Comparison of ENCODE assay signal across 10 cellular contexts in the genomic region with DNA sequence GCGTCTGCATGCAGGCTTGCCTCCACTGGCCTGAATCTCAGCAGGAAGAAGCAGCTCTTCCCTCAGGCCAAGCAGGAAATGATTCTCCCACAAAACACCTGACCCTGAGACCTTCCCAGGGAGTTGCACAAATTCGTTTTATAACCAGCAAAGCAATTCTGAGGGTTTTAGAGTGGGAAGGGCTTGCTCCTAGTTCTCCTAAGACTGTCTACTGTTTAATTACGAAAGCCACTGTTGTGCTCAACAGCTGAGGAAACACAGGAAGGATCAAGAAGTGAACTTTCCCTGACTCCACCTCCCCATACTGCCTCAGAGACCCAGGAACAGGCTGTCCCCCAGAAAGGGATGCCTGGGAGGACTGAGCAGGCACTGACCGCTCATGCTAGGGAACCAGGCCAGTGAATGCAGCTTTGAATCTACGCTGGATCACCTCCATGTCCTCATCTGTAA. TPM values are rescaled to one million over a fixed set of nuclear protein-coding genes. Genes with fewer than 3 reads are reported as not detected.
DNase-seq lines count a peak whose midpoint lies in the region; ATAC-seq, FAIRE-seq and TF ChIP-seq lines count a peak whose summit lies in the region.
"Had no signal": no experiment of that assay in that cellular context is flagged by ENCODE, and none has a peak within 500 bp of the region (broad histone marks: within the 10 kb centered on the region; RNA-seq: fewer than 3 reads in every experiment).

No MANE protein-coding gene starts in this region.

- H3K27me3 ChIP-seq in H9 (ENCODE audit: insufficient read depth, low read length) (no peaks in the 10 kb centered on the region), adrenal gland (no peaks in the 10 kb centered on the region), left ventricle myocardium inferior (ENCODE audit: low read depth) (no peaks in the 10 kb centered on the region), small intestine (ENCODE audit: control insufficient read depth in 2 of 2, insufficient read depth in 2 of 2, low read length in 2 of 2) (no peaks in the 10 kb centered on the region)

- H3K23ac ChIP-seq in H9 (ENCODE audit: insufficient read length, low read depth, low read length), result no peak overlapping the region

- no peak overlapping the region for H4K91ac ChIP-seq in H9 (ENCODE audit: insufficient read length, low read depth, low read length)

- H2AFZ ChIP-seq in H9 (ENCODE audit: low read length), result peak overlapping the region; percentile 75

- no peak overlapping the region for H4K8ac ChIP-seq in H9 (replicated peaks; ENCODE audit: insufficient read length, low read depth, low read length)

- H3K4me1 Mint-ChIP-seq in H9, result peaks cover 0 to 6% of the 10 kb centered on the region in 2 experiments; a peak in 3 of 4 replicates

- no peaks in the 10 kb centered on the region for H3K4me1 ChIP-seq in H9 (ENCODE audit: insufficient read depth, low read length)
- peaks cover 11 to 19% of the 10 kb centered on the region in 2 donors for H3K4me1 ChIP-seq in adrenal gland (replicated peaks in 1 of 2)
- H3K4me1 ChIP-seq in left ventricle myocardium inferior, result peaks cover 16% of the 10 kb centered on the region
- H3K4me1 ChIP-seq in small intestine (ENCODE audit: control insufficient read depth in 2 of 2, insufficient read depth in 1 of 2, low read depth in 1 of 2, low read length in 1 of 2), result peaks cover 0 to 2% of the 10 kb centered on the region in 2 donors

- no peak overlapping the region for H3K9ac ChIP-seq in H9 (ENCODE audit: extremely low read depth, insufficient read length, low read length)

- no peak overlapping the region for H3T11ph ChIP-seq in H9 (ENCODE audit: low read length)

- H2AK5ac ChIP-seq in H9 (ENCODE audit: insufficient read length, low read length), result no peak overlapping the region

- H3K79me2 ChIP-seq in H9 (ENCODE audit: insufficient read depth, low read length), result no peaks in the 10 kb centered on the region

- no peak overlapping the region for H3K27ac ChIP-seq in H9 (ENCODE audit: insufficient read length, low read depth, low read length)
- peak overlapping the region in 3 of 5 donors; percentile 38 to 79 (median 40) for H3K27ac ChIP-seq in adrenal gland
- H3K27ac ChIP-seq in left ventricle myocardium inferior (replicated peaks), result no peak overlapping the region
- H3K27ac ChIP-seq in small intestine (ENCODE audit: low read depth in 1 of 2, low read length in 1 of 2), result no peak overlapping the region

- H3K4ac ChIP-seq in H9 (ENCODE audit: low read depth, low read length), result no peak overlapping the region

- H3K14ac ChIP-seq in H9 (ENCODE audit: insufficient read depth, low read length), result no peak overlapping the region; the same call in 1 of the 2 replicates

- FAIRE-seq in small intestine (lab: Jason Lieb, UNC), result no peak
- FAIRE-seq: islet of Langerhans, urothelium cell line had no signal

- H3K27ac Mint-ChIP-seq in H9, result peak overlapping the region in 1 of 3 experiments; percentile 19; a peak in 2 of 7 replicates

- no peak for TF ChIP-seq CTCF in H9 (conservative IDR thresholded peaks at IDR 0.05)
- no peak for TF ChIP-seq CTCF in adrenal gland (IDR thresholded peaks at IDR 0.05)
- TF ChIP-seq CTCF in left ventricle myocardium inferior (IDR thresholded peaks at IDR 0.05; ENCODE audit: borderline replicate concordance), result no peak

- no peak overlapping the region for H4K5ac ChIP-seq in H9 (ENCODE audit: insufficient read length, low read depth, low read length)

- no CpG with 5 or more reads among the region's 5 CpGs for WGBS in H9 (ENCODE audit: extremely low coverage, insufficient read length, low lambda C conversion rate)
- 22 to 60% (median 50%) methylated on average over 3 to 5 of the region's 5 CpGs for WGBS in adrenal gland, 4 donors
- 53 to 59% (median 53%) methylated on average over 5 of the region's 5 CpGs for WGBS in small intestine, 3 donors

- no peaks in the 10 kb centered on the region for H3K23me2 ChIP-seq in H9 (ENCODE audit: insufficient read length, low read depth, low read length, poor library complexity, severe bottlenecking)

- H3K4me3 Mint-ChIP-seq in H9, result no peak overlapping the region

- no peak overlapping the region for H2BK5ac ChIP-seq in H9 (ENCODE audit: insufficient read length, low read length)

- no peak overlapping the region for H3K4me3 ChIP-seq in adrenal gland
- no peak overlapping the region for H3K4me3 ChIP-seq in left ventricle myocardium inferior
- no peak overlapping the region for H3K4me3 ChIP-seq in small intestine (ENCODE audit: low read depth in 1 of 2, low read length in 2 of 2)

- H2BK20ac ChIP-seq in H9 (ENCODE audit: low read depth, low read length, poor library complexity, severe bottlenecking), result no peak overlapping the region

- no peak overlapping the region for H2BK120ac ChIP-seq in H9 (ENCODE audit: low read depth, low read length, poor library complexity, severe bottlenecking)

- no peaks in the 10 kb centered on the region for H3K36me3 Mint-ChIP-seq in H9 (ENCODE audit: insufficient read depth in 1 of 3, low read depth in 3 of 3)

- intact Hi-C loops in adrenal gland (cut with DNase I), result no loop called here
- intact Hi-C loops in left ventricle myocardium inferior (cut with micrococcal nuclease), result no loop called here

- H3K9me3 ChIP-seq in H9 (ENCODE audit: control insufficient read depth, low read depth, low read length), result no peaks in the 10 kb centered on the region
- H3K9me3 ChIP-seq in adrenal gland (replicated peaks in 1 of 3), result no peaks in the 10 kb centered on the region
- H3K9me3 ChIP-seq in left ventricle myocardium inferior (replicated peaks), result no peaks in the 10 kb centered on the region
- H3K9me3 ChIP-seq in small intestine (ENCODE audit: control insufficient read depth, low read depth), result no peaks in the 10 kb centered on the region

- no peak for TF ChIP-seq POLR2A in adrenal gland (IDR thresholded peaks at IDR 0.05)

- no peak overlapping the region for H2BK12ac ChIP-seq in H9 (ENCODE audit: insufficient read length, low read depth, low read length)

- no peak overlapping the region for H3K4me2 ChIP-seq in H9 (ENCODE audit: insufficient read depth, insufficient read length, low read length)

- no peak for ATAC-seq in GM21717 (IDR thresholded peaks at IDR 0.05; ENCODE audit: unreplicated experiment)
- no peak for ATAC-seq in GM19452 (IDR thresholded peaks at IDR 0.05; ENCODE audit: unreplicated experiment)
- no peak for ATAC-seq in HG03521 (IDR thresholded peaks at IDR 0.05; ENCODE audit: unreplicated experiment)

- no peak overlapping the region for H3K56ac ChIP-seq in H9 (ENCODE audit: insufficient read length, low read depth, low read length)

- no peaks in the 10 kb centered on the region for H3K79me1 ChIP-seq in H9 (ENCODE audit: insufficient read depth, low read depth, low read length, poor library complexity, severe bottlenecking)

- no peak overlapping the region for H3K18ac ChIP-seq in H9 (ENCODE audit: insufficient read length, low read depth, low read length)

- H3K9me3 Mint-ChIP-seq in H9, result no peaks in the 10 kb centered on the region

- no peaks in the 10 kb centered on the region for H3K36me3 ChIP-seq in adrenal gland (replicated peaks in 1 of 2)
- H3K36me3 ChIP-seq in left ventricle myocardium inferior, result no peaks in the 10 kb centered on the region
- no peaks in the 10 kb centered on the region for H3K36me3 ChIP-seq in small intestine (ENCODE audit: control insufficient read depth in 2 of 2, insufficient read depth in 2 of 2, low read length in 2 of 2)

- no peaks in the 10 kb centered on the region for H3K27me3 Mint-ChIP-seq in H9 (ENCODE audit: low read depth)

- no peak overlapping the region for H2BK15ac ChIP-seq in H9 (ENCODE audit: low read depth, low read length)

- DNase-seq in H9, result no peak
- peak; percentile 20 to 59 (median 37) for DNase-seq in adrenal gland
- peak; percentile 19 for DNase-seq in left ventricle myocardium inferior
- peak; percentile 26 for DNase-seq in small intestine
- no peak for DNase-seq in NCI-H446 (lab: John Stamatoyannopoulos, UW)

- no peaks in the 10 kb centered on the region for H4K20me1 ChIP-seq in H9 (ENCODE audit: control insufficient read depth, insufficient read depth, insufficient read length)

RNA-seq across cellular contexts. Expression of a gene that starts 37.0 kb away (rescaled TPM):
- total RNA-seq in H9 (2021), result 158 and 164 TPM in 2 replicates
- 100 to 1,000 TPM in 5 of 8 donors, 10 to 100 TPM in 3; 72.0 to 167 (median 105) TPM for total RNA-seq in adrenal gland
- polyA plus RNA-seq in adrenal gland, result 10 to 100 TPM; 22.6 to 57.8 (median 35.0) TPM
- total RNA-seq in left ventricle myocardium inferior, result 80.1 TPM
- polyA plus RNA-seq in small intestine, result 10 to 100 TPM; 16.5 to 26.6 (median 19.9) TPM

Comparison
In these comparisons a context has a peak if more than half of its experiments do, and no peak if none do; other contexts are left out.
1. DNase-seq: peak in adrenal gland (7 of 7), left ventricle myocardium inferior (single experiment) and small intestine (single experiment); none in H9 (single experiment) and NCI-H446 (0 of 2).
2. H3K27ac ChIP-seq: peak in adrenal gland (3 of 5); none in H9 (single experiment), left ventricle myocardium inferior (single experiment) and small intestine (0 of 2).